Comparison of ENCODE assay signal across 1 cellular context in the genomic region with DNA sequence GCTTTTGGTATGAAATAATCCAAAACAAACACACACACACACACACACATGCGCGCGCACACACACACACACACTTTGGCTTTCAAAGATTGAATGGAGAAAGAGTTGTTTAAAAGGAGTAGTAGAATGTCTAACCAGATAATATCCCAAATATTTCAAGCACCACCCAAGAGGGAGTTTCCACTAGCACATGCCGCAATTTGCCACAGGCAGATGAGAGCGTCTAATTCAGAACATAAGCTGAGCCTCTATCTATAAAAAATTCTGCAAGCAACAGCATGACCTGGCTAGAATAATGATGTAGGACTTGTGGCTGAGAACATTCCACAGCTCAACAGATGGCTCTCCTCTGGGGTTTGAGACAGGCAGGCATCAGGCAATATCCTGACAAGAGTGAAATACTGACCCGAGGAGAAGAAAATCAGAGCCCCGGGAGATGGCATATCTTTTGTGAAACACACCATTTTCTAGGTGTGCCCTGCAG.
A peak's percentile ranks its signal among the peaks of the same experiment; 100 is the strongest.
TF ChIP-seq lines count a peak whose summit lies in the region.

No MANE protein-coding gene starts in this region.

TF ChIP-seq in GM23338, 12 proteins besides CTCF, POLR2A, EP300 and RAD21 (continued from another document):
- TF ChIP-seq, protein P1, sequence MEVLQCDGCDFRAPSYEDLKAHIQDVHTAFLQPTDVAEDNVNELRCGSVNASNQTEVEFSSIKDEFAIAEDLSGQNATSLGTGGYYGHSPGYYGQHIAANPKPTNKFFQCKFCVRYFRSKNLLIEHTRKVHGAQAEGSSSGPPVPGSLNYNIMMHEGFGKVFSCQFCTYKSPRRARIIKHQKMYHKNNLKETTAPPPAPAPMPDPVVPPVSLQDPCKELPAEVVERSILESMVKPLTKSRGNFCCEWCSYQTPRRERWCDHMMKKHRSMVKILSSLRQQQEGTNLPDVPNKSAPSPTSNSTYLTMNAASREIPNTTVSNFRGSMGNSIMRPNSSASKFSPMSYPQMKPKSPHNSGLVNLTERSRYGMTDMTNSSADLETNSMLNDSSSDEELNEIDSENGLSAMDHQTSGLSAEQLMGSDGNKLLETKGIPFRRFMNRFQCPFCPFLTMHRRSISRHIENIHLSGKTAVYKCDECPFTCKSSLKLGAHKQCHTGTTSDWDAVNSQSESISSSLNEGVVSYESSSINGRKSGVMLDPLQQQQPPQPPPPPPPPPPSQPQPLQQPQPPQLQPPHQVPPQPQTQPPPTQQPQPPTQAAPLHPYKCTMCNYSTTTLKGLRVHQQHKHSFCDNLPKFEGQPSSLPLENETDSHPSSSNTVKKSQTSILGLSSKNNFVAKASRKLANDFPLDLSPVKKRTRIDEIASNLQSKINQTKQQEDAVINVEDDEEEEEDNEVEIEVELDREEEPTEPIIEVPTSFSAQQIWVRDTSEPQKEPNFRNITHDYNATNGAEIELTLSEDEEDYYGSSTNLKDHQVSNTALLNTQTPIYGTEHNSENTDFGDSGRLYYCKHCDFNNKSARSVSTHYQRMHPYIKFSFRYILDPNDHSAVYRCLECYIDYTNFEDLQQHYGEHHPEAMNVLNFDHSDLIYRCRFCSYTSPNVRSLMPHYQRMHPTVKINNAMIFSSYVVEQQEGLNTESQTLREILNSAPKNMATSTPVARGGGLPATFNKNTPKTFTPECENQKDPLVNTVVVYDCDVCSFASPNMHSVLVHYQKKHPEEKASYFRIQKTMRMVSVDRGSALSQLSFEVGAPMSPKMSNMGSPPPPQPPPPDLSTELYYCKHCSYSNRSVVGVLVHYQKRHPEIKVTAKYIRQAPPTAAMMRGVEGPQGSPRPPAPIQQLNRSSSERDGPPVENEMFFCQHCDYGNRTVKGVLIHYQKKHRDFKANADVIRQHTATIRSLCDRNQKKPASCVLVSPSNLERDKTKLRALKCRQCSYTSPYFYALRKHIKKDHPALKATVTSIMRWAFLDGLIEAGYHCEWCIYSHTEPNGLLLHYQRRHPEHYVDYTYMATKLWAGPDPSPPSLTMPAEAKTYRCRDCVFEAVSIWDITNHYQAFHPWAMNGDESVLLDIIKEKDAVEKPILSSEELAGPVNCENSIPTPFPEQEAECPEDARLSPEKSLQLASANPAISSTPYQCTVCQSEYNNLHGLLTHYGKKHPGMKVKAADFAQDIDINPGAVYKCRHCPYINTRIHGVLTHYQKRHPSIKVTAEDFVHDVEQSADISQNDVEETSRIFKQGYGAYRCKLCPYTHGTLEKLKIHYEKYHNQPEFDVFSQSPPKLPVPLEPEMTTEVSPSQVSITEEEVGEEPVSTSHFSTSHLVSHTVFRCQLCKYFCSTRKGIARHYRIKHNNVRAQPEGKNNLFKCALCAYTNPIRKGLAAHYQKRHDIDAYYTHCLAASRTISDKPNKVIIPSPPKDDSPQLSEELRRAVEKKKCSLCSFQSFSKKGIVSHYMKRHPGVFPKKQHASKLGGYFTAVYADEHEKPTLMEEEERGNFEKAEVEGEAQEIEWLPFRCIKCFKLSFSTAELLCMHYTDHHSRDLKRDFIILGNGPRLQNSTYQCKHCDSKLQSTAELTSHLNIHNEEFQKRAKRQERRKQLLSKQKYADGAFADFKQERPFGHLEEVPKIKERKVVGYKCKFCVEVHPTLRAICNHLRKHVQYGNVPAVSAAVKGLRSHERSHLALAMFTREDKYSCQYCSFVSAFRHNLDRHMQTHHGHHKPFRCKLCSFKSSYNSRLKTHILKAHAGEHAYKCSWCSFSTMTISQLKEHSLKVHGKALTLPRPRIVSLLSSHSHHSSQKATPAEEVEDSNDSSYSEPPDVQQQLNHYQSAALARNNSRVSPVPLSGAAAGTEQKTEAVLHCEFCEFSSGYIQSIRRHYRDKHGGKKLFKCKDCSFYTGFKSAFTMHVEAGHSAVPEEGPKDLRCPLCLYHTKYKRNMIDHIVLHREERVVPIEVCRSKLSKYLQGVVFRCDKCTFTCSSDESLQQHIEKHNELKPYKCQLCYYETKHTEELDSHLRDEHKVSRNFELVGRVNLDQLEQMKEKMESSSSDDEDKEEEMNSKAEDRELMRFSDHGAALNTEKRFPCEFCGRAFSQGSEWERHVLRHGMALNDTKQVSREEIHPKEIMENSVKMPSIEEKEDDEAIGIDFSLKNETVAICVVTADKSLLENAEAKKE (CRISPR knock-in tag; IDR thresholded peaks at IDR 0.05) = peak; percentile 27; the same call in 1 of the 2 replicates
